34 cellular contexts compared by ENCODE assay signal in the genomic region with DNA sequence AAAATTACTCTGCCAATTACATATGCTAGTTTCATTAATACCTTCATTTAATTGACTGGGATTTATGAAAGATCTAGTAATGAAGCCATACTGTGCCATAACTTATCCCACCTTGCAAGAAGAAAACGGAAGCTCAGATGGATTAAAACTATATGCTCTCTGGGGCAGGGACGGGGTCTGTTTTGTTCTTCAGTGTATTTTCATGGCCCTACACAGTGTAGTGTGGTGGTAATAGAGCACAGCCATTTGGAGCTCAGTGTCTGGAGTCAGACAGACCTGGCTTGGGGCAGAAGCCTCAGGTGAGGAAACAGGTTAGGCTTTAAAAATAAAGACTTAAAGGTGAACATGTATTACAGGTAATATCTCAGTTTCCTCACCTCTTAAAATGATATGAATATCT.
"Had no signal": no experiment of that assay in that cellular context is flagged by ENCODE, and none has a peak within 500 bp of the region (broad histone marks: within the 10 kb centered on the region; RNA-seq: fewer than 3 reads in every experiment).

No MANE protein-coding gene starts in this region.

- H3K36me3 Mint-ChIP-seq: activated CD4-positive, alpha-beta memory T cell treated with anti-CD3 and anti-CD28 coated beads for 36 hours; activated CD8-positive, alpha-beta memory T cell treated with anti-CD3 and anti-CD28 coated beads, Interleukin-2, amount 10 ng/mL, durations not matched to agents 7 days and 5 days; activated naive CD4-positive, alpha-beta T cell treated with anti-CD3 and anti-CD28 coated beads, Interleukin-2, amount 50 U/mL, for 24 hours; activated naive CD8-positive, alpha-beta T cell treated with anti-CD3 and anti-CD28 coated beads for 36 hours; T-cell had no signal

- DNase-seq: activated CD4-positive, alpha-beta memory T cell treated with anti-CD3 and anti-CD28 coated beads for 36 hours; activated CD4-positive, alpha-beta T cell treated with anti-CD3 and anti-CD28 coated beads for 36 hours; activated CD4-positive, alpha-beta T cell treated with anti-CD3 and anti-CD28 coated beads, Interleukin-2, amount 10 ng/mL, durations not matched to agents 24 days and 14 days; activated CD4-positive, CD25-positive, alpha-beta regulatory T cell; activated CD4-positive, CD25-positive, alpha-beta regulatory T cell treated with anti-CD3 and anti-CD28 coated beads, Interleukin-2, amount 50 U/mL, for 72 hours; activated CD8-positive, alpha-beta memory T cell treated with anti-CD3 and anti-CD28 coated beads, Interleukin-2, amount 10 ng/mL, durations not matched to agents 7 days and 5 days; activated CD8-positive, alpha-beta memory T cell treated with anti-CD3 and anti-CD28 coated beads, Interleukin-2, amount 50 U/mL, for 4 hours; activated CD8-positive, alpha-beta T cell treated with anti-CD3 and anti-CD28 coated beads, Interleukin-2, amount 10 ng/mL, durations not matched to agents 7 days and 5 days; activated effector memory CD4-positive, alpha-beta T cell treated with anti-CD3 and anti-CD28 coated beads, Interleukin-2, amount 50 U/mL, for 16 hours; activated naive CD4-positive, alpha-beta T cell treated with anti-CD3 and anti-CD28 coated beads for 36 hours; activated naive CD8-positive, alpha-beta T cell treated with anti-CD3 and anti-CD28 coated beads for 36 hours; activated naive CD8-positive, alpha-beta T cell treated with anti-CD3 and anti-CD28 coated beads, Interleukin-2, amount 50 U/mL, for 24 hours; activated T-cell treated with anti-CD3 and anti-CD28 coated beads, Interleukin-2, amount 50 U/mL, for 1 hour; activated T-cell treated with anti-CD3 and anti-CD28 coated beads, Interleukin-2, amount 50 U/mL, for 48 hours; adrenal gland; amygdala; aorta; body of pancreas; central memory CD4-positive, alpha-beta T cell; cerebellar nuclear complex; colonic mucosa; effector CD8-positive, alpha-beta T cell; esophagus squamous epithelium; foreskin melanocyte; T-cell; T1000; WERI-Rb-1 had no signal

- H3K27ac Mint-ChIP-seq: activated CD4-positive, alpha-beta memory T cell treated with anti-CD3 and anti-CD28 coated beads for 36 hours; activated CD4-positive, alpha-beta T cell treated with anti-CD3 and anti-CD28 coated beads for 36 hours; activated CD4-positive, alpha-beta T cell treated with anti-CD3 and anti-CD28 coated beads, Interleukin-2, amount 10 ng/mL, durations not matched to agents 24 days and 14 days; activated CD8-positive, alpha-beta memory T cell treated with anti-CD3 and anti-CD28 coated beads, Interleukin-2, amount 10 ng/mL, durations not matched to agents 7 days and 5 days; activated CD8-positive, alpha-beta T cell treated with anti-CD3 and anti-CD28 coated beads, Interleukin-2, amount 10 ng/mL, durations not matched to agents 7 days and 5 days; activated naive CD4-positive, alpha-beta T cell treated with anti-CD3 and anti-CD28 coated beads for 36 hours; activated naive CD4-positive, alpha-beta T cell treated with anti-CD3 and anti-CD28 coated beads, Interleukin-2, amount 50 U/mL, for 24 hours; activated naive CD8-positive, alpha-beta T cell treated with anti-CD3 and anti-CD28 coated beads for 36 hours; activated naive CD8-positive, alpha-beta T cell treated with anti-CD3 and anti-CD28 coated beads, Interleukin-2, amount 50 U/mL, for 24 hours; activated T-helper 1 cell treated with anti-CD3 and anti-CD28 coated beads, Interleukin-12 subunit alpha, Interleukin-12 subunit beta, Interleukin-2, Interleukin-4 antibody, amounts not matched to agents 30 ng/mL and 10 ng/mL and 1 ng/mL, durations not matched to agents 14 hours and 24 hours and 36 hours; activated T-helper 2 cell treated with anti-CD3 and anti-CD28 coated beads, Interferon-gamma antibody, Interleukin-2, Interleukin-4, amounts not matched to agents 10 μg/mL and 5 μg/mL and 100 μg/mL, durations not matched to agents 14 hours and 24 hours and 36 hours; T-cell; T-helper 1 cell treated with Interleukin-12 subunit alpha and Interleukin-12 subunit beta and Interleukin-4 antibody, amounts not matched to agents 30 μg/mL and 1 μg/mL, for 36 hours; T-helper 2 cell treated with Interferon-gamma antibody and Interleukin-4, amounts not matched to agents 5 μg/mL and 100 μg/mL, for 36 hours had no signal

- H3K27me3 Mint-ChIP-seq: activated CD4-positive, alpha-beta memory T cell treated with anti-CD3 and anti-CD28 coated beads for 36 hours; activated CD4-positive, alpha-beta T cell treated with anti-CD3 and anti-CD28 coated beads for 36 hours; activated CD4-positive, alpha-beta T cell treated with anti-CD3 and anti-CD28 coated beads, Interleukin-2, amount 10 ng/mL, durations not matched to agents 24 days and 14 days; activated CD8-positive, alpha-beta memory T cell treated with anti-CD3 and anti-CD28 coated beads, Interleukin-2, amount 10 ng/mL, durations not matched to agents 7 days and 5 days; activated naive CD4-positive, alpha-beta T cell treated with anti-CD3 and anti-CD28 coated beads, Interleukin-2, amount 50 U/mL, for 24 hours; activated naive CD8-positive, alpha-beta T cell treated with anti-CD3 and anti-CD28 coated beads for 36 hours; activated naive CD8-positive, alpha-beta T cell treated with anti-CD3 and anti-CD28 coated beads, Interleukin-2, amount 50 U/mL, for 24 hours; T-cell had no signal

- H3K4me3 ChIP-seq: adrenal gland, body of pancreas, colonic mucosa, esophagus squamous epithelium, gastroesophageal sphincter had no signal

- H3K4me1 ChIP-seq: adrenal gland, body of pancreas, colonic mucosa, esophagus squamous epithelium had no signal

- H3K9me3 Mint-ChIP-seq: activated CD4-positive, alpha-beta T cell treated with anti-CD3 and anti-CD28 coated beads, Interleukin-2, amount 10 ng/mL, durations not matched to agents 24 days and 14 days; activated naive CD4-positive, alpha-beta T cell treated with anti-CD3 and anti-CD28 coated beads for 36 hours; activated naive CD4-positive, alpha-beta T cell treated with anti-CD3 and anti-CD28 coated beads, Interleukin-2, amount 50 U/mL, for 24 hours; activated naive CD8-positive, alpha-beta T cell treated with anti-CD3 and anti-CD28 coated beads for 36 hours; activated naive CD8-positive, alpha-beta T cell treated with anti-CD3 and anti-CD28 coated beads, Interleukin-2, amount 50 U/mL, for 24 hours; activated T-helper 1 cell treated with anti-CD3 and anti-CD28 coated beads, Interleukin-12 subunit alpha, Interleukin-12 subunit beta, Interleukin-2, Interleukin-4 antibody, amounts not matched to agents 30 ng/mL and 10 ng/mL and 1 ng/mL, durations not matched to agents 14 hours and 24 hours and 36 hours; activated T-helper 2 cell treated with anti-CD3 and anti-CD28 coated beads, Interferon-gamma antibody, Interleukin-2, Interleukin-4, amounts not matched to agents 10 μg/mL and 5 μg/mL and 100 μg/mL, durations not matched to agents 14 hours and 24 hours and 36 hours; T-cell; T-helper 1 cell treated with Interleukin-12 subunit alpha and Interleukin-12 subunit beta and Interleukin-4 antibody, amounts not matched to agents 30 μg/mL and 1 μg/mL, for 36 hours; T-helper 2 cell treated with Interferon-gamma antibody and Interleukin-4, amounts not matched to agents 5 μg/mL and 100 μg/mL, for 36 hours had no signal

- H3K4me1 Mint-ChIP-seq: activated CD4-positive, alpha-beta T cell treated with anti-CD3 and anti-CD28 coated beads for 36 hours; activated CD4-positive, alpha-beta T cell treated with anti-CD3 and anti-CD28 coated beads, Interleukin-2, amount 10 ng/mL, durations not matched to agents 24 days and 14 days; activated CD8-positive, alpha-beta memory T cell treated with anti-CD3 and anti-CD28 coated beads, Interleukin-2, amount 10 ng/mL, durations not matched to agents 7 days and 5 days; activated naive CD4-positive, alpha-beta T cell treated with anti-CD3 and anti-CD28 coated beads, Interleukin-2, amount 50 U/mL, for 24 hours; activated naive CD8-positive, alpha-beta T cell treated with anti-CD3 and anti-CD28 coated beads for 36 hours; activated naive CD8-positive, alpha-beta T cell treated with anti-CD3 and anti-CD28 coated beads, Interleukin-2, amount 50 U/mL, for 24 hours; T-cell had no signal

- ATAC-seq: activated CD4-positive, alpha-beta T cell treated with anti-CD3 and anti-CD28 coated beads for 36 hours; activated CD8-positive, alpha-beta memory T cell treated with anti-CD3 and anti-CD28 coated beads, Interleukin-2, amount 10 ng/mL, durations not matched to agents 7 days and 5 days; activated CD8-positive, alpha-beta T cell treated with anti-CD3 and anti-CD28 coated beads, Interleukin-2, amount 10 ng/mL, durations not matched to agents 7 days and 5 days; activated naive CD8-positive, alpha-beta T cell treated with anti-CD3 and anti-CD28 coated beads, Interleukin-2, amount 50 U/mL, for 24 hours; body of pancreas; gastroesophageal sphincter; T-cell had no signal

- H3K9me3 ChIP-seq: adrenal gland, body of pancreas, colonic mucosa, esophagus squamous epithelium, gastroesophageal sphincter had no signal

- H3K27ac ChIP-seq: adrenal gland, body of pancreas, colonic mucosa, epithelial cell of prostate, esophagus squamous epithelium, gastroesophageal sphincter, WERI-Rb-1 had no signal

- H3K36me3 ChIP-seq: adrenal gland, colonic mucosa, esophagus squamous epithelium, gastroesophageal sphincter, WERI-Rb-1 had no signal

- H3K27me3 ChIP-seq: adrenal gland, body of pancreas, colonic mucosa, esophagus squamous epithelium, gastroesophageal sphincter had no signal

- H3K4me3 Mint-ChIP-seq: activated CD4-positive, alpha-beta memory T cell treated with anti-CD3 and anti-CD28 coated beads for 36 hours; activated CD4-positive, alpha-beta T cell treated with anti-CD3 and anti-CD28 coated beads for 36 hours; activated CD4-positive, alpha-beta T cell treated with anti-CD3 and anti-CD28 coated beads, Interleukin-2, amount 10 ng/mL, durations not matched to agents 24 days and 14 days; activated CD8-positive, alpha-beta memory T cell treated with anti-CD3 and anti-CD28 coated beads, Interleukin-2, amount 10 ng/mL, durations not matched to agents 7 days and 5 days; activated CD8-positive, alpha-beta T cell treated with anti-CD3 and anti-CD28 coated beads, Interleukin-2, amount 10 ng/mL, durations not matched to agents 7 days and 5 days; activated naive CD4-positive, alpha-beta T cell treated with anti-CD3 and anti-CD28 coated beads for 36 hours; activated naive CD4-positive, alpha-beta T cell treated with anti-CD3 and anti-CD28 coated beads, Interleukin-2, amount 50 U/mL, for 24 hours; activated naive CD8-positive, alpha-beta T cell treated with anti-CD3 and anti-CD28 coated beads for 36 hours; activated naive CD8-positive, alpha-beta T cell treated with anti-CD3 and anti-CD28 coated beads, Interleukin-2, amount 50 U/mL, for 24 hours; activated T-helper 1 cell treated with anti-CD3 and anti-CD28 coated beads, Interleukin-12 subunit alpha, Interleukin-12 subunit beta, Interleukin-2, Interleukin-4 antibody, amounts not matched to agents 30 ng/mL and 10 ng/mL and 1 ng/mL, durations not matched to agents 14 hours and 24 hours and 36 hours; T-cell; T-helper 1 cell treated with Interleukin-12 subunit alpha and Interleukin-12 subunit beta and Interleukin-4 antibody, amounts not matched to agents 30 μg/mL and 1 μg/mL, for 36 hours; T-helper 2 cell treated with Interferon-gamma antibody and Interleukin-4, amounts not matched to agents 5 μg/mL and 100 μg/mL, for 36 hours had no signal
